ENCODE assay signal across 2 cellular contexts in genomic region chr10:133302230-133302629, GRCh38.
A peak's percentile ranks its signal among the peaks of the same experiment; 100 is the strongest.
TF ChIP-seq lines count a peak whose summit lies in the region.

No MANE protein-coding gene starts in this region.

TF ChIP-seq in HEK293, 187 proteins besides CTCF, POLR2A, EP300 and RAD21:
- TF ChIP-seq ZNF223 (tag by site-specific recombination; IDR thresholded peaks at IDR 0.05) (no peak), ZNF560 (tag by site-specific recombination; IDR thresholded peaks at IDR 0.05; ENCODE audit: borderline replicate concordance) (no peak), ZNF585B (tag by site-specific recombination; IDR thresholded peaks at IDR 0.05) (no peak), ZNF148 (tag by site-specific recombination; IDR thresholded peaks at IDR 0.05; ENCODE audit: borderline replicate concordance) (no peak), HIC1 (tag by site-specific recombination; IDR thresholded peaks at IDR 0.05) (no peak), PRDM6 (tag by site-specific recombination; IDR thresholded peaks at IDR 0.05) (no peak), ZNF521 (tag by site-specific recombination; IDR thresholded peaks at IDR 0.05) (no peak), ZNF404 (tag by site-specific recombination; IDR thresholded peaks at IDR 0.05) (no peak), ZNF169 (tag by site-specific recombination; IDR thresholded peaks at IDR 0.05) (no peak), ZNF670 (tag by site-specific recombination; IDR thresholded peaks at IDR 0.05; ENCODE audit: low read depth) (no peak), MZF1 (tag by site-specific recombination; IDR thresholded peaks at IDR 0.05; ENCODE audit: borderline replicate concordance) (no peak), ZNF266 (tag by site-specific recombination; IDR thresholded peaks at IDR 0.05; ENCODE audit: low read depth) (no peak), ZNF16 (tag by site-specific recombination; IDR thresholded peaks at IDR 0.05; ENCODE audit: low read depth) (no peak), ZNF514 (tag by site-specific recombination; IDR thresholded peaks at IDR 0.05) (no peak)
TF ChIP-seq in HEK293: peak in this region for 0.

TF ChIP-seq in K562, 482 proteins besides CTCF, POLR2A, EP300 and RAD21:
- 0 out of 2 replicates have a peak, but pooled peaks have one; percentile 12 for TF ChIP-seq RBFOX2 (IDR thresholded peaks at IDR 0.05; ENCODE audit: low read depth, low read length)
- no peak for TF ChIP-seq WHSC1 (IDR thresholded peaks at IDR 0.05; ENCODE audit: low read length)
- TF ChIP-seq POLR2G (IDR thresholded peaks at IDR 0.05; ENCODE audit: low read depth, low read length) = 0 out of 2 replicates have a peak, but pooled peaks have one; percentile 13
